In the genomic region with DNA sequence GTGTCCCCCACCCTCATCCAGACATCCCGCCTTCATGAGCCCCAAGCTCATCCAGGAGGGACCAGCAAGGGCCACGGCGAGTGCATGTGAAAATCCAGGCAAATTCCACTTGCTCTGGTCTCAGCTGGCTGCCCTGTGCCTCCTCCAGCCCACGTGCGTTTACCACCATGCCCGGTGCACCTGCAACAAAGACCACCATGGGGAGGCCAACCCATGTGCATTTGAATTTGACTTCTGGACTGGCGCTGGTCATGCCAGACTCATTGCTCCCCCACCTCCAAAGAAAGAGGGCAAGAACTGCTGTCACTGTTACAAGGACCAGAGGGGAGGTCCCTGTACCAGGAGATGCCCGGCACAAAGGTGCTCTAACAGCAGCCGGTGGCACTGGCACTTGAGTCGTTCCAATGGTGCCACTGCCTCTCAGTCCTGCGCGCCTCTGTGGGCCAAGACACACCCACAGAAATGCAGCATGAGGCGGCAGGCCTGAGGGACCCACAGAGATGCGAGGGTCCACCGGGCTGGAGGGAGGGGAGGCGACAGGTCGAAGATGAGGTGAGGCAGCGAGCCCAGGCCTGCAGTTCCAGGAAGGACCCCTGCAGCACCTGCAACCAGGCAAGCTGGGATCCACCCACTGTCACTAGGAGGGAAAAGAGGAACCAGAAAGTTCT, we compare ENCODE assay signal across 1 cellular context.
TF ChIP-seq lines count a peak whose summit lies in the region.

No MANE protein-coding gene starts in this region.

TF ChIP-seq in WTC11, 78 proteins besides CTCF, POLR2A, EP300 and RAD21:
- TF ChIP-seq, protein P1, sequence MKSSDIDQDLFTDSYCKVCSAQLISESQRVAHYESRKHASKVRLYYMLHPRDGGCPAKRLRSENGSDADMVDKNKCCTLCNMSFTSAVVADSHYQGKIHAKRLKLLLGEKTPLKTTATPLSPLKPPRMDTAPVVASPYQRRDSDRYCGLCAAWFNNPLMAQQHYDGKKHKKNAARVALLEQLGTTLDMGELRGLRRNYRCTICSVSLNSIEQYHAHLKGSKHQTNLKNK (CRISPR knock-in tag; IDR thresholded peaks at IDR 0.05), result no peak
- TF ChIP-seq SMAD3 (CRISPR knock-in tag; IDR thresholded peaks at IDR 0.05; ENCODE audit: borderline replicate concordance), result no peak
- no peak for TF ChIP-seq ESRRA (CRISPR knock-in tag; IDR thresholded peaks at IDR 0.05; ENCODE audit: borderline replicate concordance)
- TF ChIP-seq, protein P2, sequence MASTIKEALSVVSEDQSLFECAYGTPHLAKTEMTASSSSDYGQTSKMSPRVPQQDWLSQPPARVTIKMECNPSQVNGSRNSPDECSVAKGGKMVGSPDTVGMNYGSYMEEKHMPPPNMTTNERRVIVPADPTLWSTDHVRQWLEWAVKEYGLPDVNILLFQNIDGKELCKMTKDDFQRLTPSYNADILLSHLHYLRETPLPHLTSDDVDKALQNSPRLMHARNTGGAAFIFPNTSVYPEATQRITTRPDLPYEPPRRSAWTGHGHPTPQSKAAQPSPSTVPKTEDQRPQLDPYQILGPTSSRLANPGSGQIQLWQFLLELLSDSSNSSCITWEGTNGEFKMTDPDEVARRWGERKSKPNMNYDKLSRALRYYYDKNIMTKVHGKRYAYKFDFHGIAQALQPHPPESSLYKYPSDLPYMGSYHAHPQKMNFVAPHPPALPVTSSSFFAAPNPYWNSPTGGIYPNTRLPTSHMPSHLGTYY (CRISPR knock-in tag; IDR thresholded peaks at IDR 0.05), result no peak
- TF ChIP-seq, protein P3, sequence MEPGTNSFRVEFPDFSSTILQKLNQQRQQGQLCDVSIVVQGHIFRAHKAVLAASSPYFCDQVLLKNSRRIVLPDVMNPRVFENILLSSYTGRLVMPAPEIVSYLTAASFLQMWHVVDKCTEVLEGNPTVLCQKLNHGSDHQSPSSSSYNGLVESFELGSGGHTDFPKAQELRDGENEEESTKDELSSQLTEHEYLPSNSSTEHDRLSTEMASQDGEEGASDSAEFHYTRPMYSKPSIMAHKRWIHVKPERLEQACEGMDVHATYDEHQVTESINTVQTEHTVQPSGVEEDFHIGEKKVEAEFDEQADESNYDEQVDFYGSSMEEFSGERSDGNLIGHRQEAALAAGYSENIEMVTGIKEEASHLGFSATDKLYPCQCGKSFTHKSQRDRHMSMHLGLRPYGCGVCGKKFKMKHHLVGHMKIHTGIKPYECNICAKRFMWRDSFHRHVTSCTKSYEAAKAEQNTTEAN (CRISPR knock-in tag; IDR thresholded peaks at IDR 0.05), result no peak
- TF ChIP-seq, protein P4, sequence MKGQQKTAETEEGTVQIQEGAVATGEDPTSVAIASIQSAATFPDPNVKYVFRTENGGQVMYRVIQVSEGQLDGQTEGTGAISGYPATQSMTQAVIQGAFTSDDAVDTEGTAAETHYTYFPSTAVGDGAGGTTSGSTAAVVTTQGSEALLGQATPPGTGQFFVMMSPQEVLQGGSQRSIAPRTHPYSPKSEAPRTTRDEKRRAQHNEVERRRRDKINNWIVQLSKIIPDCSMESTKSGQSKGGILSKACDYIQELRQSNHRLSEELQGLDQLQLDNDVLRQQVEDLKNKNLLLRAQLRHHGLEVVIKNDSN (CRISPR knock-in tag; IDR thresholded peaks at IDR 0.05), result no peak
- TF ChIP-seq, protein P5, sequence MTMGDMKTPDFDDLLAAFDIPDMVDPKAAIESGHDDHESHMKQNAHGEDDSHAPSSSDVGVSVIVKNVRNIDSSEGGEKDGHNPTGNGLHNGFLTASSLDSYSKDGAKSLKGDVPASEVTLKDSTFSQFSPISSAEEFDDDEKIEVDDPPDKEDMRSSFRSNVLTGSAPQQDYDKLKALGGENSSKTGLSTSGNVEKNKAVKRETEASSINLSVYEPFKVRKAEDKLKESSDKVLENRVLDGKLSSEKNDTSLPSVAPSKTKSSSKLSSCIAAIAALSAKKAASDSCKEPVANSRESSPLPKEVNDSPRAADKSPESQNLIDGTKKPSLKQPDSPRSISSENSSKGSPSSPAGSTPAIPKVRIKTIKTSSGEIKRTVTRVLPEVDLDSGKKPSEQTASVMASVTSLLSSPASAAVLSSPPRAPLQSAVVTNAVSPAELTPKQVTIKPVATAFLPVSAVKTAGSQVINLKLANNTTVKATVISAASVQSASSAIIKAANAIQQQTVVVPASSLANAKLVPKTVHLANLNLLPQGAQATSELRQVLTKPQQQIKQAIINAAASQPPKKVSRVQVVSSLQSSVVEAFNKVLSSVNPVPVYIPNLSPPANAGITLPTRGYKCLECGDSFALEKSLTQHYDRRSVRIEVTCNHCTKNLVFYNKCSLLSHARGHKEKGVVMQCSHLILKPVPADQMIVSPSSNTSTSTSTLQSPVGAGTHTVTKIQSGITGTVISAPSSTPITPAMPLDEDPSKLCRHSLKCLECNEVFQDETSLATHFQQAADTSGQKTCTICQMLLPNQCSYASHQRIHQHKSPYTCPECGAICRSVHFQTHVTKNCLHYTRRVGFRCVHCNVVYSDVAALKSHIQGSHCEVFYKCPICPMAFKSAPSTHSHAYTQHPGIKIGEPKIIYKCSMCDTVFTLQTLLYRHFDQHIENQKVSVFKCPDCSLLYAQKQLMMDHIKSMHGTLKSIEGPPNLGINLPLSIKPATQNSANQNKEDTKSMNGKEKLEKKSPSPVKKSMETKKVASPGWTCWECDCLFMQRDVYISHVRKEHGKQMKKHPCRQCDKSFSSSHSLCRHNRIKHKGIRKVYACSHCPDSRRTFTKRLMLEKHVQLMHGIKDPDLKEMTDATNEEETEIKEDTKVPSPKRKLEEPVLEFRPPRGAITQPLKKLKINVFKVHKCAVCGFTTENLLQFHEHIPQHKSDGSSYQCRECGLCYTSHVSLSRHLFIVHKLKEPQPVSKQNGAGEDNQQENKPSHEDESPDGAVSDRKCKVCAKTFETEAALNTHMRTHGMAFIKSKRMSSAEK (CRISPR knock-in tag; IDR thresholded peaks at IDR 0.05; ENCODE audit: borderline replicate concordance), result no peak
- TF ChIP-seq, protein P6, sequence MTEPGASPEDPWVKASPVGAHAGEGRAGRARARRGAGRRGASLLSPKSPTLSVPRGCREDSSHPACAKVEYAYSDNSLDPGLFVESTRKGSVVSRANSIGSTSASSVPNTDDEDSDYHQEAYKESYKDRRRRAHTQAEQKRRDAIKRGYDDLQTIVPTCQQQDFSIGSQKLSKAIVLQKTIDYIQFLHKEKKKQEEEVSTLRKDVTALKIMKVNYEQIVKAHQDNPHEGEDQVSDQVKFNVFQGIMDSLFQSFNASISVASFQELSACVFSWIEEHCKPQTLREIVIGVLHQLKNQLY (CRISPR knock-in tag; IDR thresholded peaks at IDR 0.05), result no peak
- TF ChIP-seq PRRX2 (CRISPR knock-in tag; IDR thresholded peaks at IDR 0.05), result no peak
- TF ChIP-seq, protein P7, sequence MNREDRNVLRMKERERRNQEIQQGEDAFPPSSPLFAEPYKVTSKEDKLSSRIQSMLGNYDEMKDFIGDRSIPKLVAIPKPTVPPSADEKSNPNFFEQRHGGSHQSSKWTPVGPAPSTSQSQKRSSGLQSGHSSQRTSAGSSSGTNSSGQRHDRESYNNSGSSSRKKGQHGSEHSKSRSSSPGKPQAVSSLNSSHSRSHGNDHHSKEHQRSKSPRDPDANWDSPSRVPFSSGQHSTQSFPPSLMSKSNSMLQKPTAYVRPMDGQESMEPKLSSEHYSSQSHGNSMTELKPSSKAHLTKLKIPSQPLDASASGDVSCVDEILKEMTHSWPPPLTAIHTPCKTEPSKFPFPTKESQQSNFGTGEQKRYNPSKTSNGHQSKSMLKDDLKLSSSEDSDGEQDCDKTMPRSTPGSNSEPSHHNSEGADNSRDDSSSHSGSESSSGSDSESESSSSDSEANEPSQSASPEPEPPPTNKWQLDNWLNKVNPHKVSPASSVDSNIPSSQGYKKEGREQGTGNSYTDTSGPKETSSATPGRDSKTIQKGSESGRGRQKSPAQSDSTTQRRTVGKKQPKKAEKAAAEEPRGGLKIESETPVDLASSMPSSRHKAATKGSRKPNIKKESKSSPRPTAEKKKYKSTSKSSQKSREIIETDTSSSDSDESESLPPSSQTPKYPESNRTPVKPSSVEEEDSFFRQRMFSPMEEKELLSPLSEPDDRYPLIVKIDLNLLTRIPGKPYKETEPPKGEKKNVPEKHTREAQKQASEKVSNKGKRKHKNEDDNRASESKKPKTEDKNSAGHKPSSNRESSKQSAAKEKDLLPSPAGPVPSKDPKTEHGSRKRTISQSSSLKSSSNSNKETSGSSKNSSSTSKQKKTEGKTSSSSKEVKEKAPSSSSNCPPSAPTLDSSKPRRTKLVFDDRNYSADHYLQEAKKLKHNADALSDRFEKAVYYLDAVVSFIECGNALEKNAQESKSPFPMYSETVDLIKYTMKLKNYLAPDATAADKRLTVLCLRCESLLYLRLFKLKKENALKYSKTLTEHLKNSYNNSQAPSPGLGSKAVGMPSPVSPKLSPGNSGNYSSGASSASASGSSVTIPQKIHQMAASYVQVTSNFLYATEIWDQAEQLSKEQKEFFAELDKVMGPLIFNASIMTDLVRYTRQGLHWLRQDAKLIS (CRISPR knock-in tag; IDR thresholded peaks at IDR 0.05; ENCODE audit: borderline replicate concordance), result no peak
- no peak for TF ChIP-seq TCF7 (CRISPR knock-in tag; IDR thresholded peaks at IDR 0.05; ENCODE audit: low read depth)
- TF ChIP-seq, protein P8, sequence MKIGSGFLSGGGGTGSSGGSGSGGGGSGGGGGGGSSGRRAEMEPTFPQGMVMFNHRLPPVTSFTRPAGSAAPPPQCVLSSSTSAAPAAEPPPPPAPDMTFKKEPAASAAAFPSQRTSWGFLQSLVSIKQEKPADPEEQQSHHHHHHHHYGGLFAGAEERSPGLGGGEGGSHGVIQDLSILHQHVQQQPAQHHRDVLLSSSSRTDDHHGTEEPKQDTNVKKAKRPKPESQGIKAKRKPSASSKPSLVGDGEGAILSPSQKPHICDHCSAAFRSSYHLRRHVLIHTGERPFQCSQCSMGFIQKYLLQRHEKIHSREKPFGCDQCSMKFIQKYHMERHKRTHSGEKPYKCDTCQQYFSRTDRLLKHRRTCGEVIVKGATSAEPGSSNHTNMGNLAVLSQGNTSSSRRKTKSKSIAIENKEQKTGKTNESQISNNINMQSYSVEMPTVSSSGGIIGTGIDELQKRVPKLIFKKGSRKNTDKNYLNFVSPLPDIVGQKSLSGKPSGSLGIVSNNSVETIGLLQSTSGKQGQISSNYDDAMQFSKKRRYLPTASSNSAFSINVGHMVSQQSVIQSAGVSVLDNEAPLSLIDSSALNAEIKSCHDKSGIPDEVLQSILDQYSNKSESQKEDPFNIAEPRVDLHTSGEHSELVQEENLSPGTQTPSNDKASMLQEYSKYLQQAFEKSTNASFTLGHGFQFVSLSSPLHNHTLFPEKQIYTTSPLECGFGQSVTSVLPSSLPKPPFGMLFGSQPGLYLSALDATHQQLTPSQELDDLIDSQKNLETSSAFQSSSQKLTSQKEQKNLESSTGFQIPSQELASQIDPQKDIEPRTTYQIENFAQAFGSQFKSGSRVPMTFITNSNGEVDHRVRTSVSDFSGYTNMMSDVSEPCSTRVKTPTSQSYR (CRISPR knock-in tag; IDR thresholded peaks at IDR 0.05), result no peak
- TF ChIP-seq ZNF138 (CRISPR knock-in tag; conservative IDR thresholded peaks at IDR 0.05), result no peak
- no peak for TF ChIP-seq ZNF317 (CRISPR knock-in tag; IDR thresholded peaks at IDR 0.05; ENCODE audit: borderline replicate concordance, low read depth)
